In the genomic region with DNA sequence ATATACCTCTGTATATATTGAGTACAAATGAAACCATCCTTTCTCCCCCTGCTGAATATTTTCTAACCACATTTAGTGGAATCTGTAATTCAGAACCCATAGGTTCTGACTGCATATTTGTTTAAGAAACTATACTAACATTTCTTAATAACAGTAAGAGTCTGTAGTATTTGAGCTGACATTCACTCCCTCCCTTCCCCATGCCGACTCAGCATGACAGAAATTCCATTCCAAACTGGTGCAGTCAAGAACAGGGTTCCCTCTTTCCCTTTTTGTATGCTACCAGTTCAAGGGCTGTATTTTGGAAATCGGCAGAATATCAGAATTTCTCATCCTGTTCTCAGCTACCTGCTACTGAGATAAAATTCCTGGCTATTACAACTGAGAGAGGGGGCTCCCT, we compare ENCODE assay signal across 1 cellular context.
A peak's percentile ranks its signal among the peaks of the same experiment; 100 is the strongest.
TF ChIP-seq lines count a peak whose summit lies in the region.

No MANE protein-coding gene starts in this region.

TF ChIP-seq in H1, 55 proteins besides CTCF, POLR2A, EP300 and RAD21 (continued from another document):
- TF ChIP-seq RNF2 (IDR thresholded peaks at IDR 0.05; ENCODE audit: borderline replicate concordance, low read depth, low read length, missing control alignments, poor library complexity, severe bottlenecking) (no peak), MAFK (IDR thresholded peaks at IDR 0.05; ENCODE audit: low read depth, low read length) (peak; percentile 47; the same call in 1 of the 2 replicates), CTBP2 (IDR thresholded peaks at IDR 0.05; ENCODE audit: borderline replicate concordance, insufficient read depth, insufficient read length, low read length) (no peak), TAF1 (IDR thresholded peaks at IDR 0.05; ENCODE audit: low read depth, low read length) (no peak)
